ENCODE assay signal across 1 cellular context in the genomic region with DNA sequence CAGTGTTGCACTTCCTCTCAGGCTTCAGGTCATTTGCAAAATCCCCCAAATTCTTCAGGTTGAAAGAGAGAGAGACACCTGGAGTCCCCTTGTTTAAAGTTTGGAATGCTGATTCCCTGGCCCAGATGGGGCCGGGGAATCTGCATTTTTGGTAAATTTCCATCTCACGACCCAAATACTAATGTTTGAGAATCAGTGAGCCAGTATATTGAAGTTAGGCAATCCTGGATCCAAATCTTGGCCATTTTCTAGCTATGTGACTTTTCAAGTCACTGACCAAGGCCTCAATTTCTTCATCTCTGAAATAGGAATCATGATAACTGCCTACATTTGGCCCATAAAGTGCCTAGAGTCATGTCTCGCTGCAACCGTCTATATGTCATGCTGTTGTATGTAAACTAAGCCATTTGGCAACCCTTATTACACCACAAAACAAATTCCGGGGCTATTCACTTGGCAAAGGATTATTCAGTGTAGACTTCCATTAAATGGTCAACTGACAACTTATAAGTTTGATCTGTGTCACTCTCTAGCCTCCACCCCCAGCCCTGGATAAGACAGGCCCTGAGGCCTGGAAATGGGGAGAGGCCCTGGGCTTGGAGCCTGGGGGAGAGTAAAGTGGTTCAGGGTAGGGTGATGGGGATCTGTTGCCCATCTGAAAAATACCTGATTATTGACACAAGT.
TF ChIP-seq lines count a peak whose summit lies in the region.

No MANE protein-coding gene starts in this region.

TF ChIP-seq in HEK293, 187 proteins besides CTCF, POLR2A, EP300 and RAD21 (continued from another document):
- TF ChIP-seq, protein P1, sequence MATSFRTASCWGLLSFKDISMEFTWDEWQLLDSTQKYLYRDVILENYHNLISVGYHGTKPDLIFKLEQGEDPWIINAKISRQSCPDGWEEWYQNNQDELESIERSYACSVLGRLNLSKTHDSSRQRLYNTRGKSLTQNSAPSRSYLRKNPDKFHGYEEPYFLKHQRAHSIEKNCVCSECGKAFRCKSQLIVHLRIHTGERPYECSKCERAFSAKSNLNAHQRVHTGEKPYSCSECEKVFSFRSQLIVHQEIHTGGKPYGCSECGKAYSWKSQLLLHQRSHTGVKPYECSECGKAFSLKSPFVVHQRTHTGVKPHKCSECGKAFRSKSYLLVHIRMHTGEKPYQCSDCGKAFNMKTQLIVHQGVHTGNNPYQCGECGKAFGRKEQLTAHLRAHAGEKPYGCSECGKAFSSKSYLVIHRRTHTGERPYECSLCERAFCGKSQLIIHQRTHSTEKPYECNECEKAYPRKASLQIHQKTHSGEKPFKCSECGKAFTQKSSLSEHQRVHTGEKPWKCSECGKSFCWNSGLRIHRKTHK (tag by site-specific recombination; IDR thresholded peaks at IDR 0.05), result no peak
- TF ChIP-seq ZNF473 (tag by site-specific recombination; IDR thresholded peaks at IDR 0.05), result no peak
